Comparison of ENCODE assay signal across 9 cellular contexts in the genomic region with DNA sequence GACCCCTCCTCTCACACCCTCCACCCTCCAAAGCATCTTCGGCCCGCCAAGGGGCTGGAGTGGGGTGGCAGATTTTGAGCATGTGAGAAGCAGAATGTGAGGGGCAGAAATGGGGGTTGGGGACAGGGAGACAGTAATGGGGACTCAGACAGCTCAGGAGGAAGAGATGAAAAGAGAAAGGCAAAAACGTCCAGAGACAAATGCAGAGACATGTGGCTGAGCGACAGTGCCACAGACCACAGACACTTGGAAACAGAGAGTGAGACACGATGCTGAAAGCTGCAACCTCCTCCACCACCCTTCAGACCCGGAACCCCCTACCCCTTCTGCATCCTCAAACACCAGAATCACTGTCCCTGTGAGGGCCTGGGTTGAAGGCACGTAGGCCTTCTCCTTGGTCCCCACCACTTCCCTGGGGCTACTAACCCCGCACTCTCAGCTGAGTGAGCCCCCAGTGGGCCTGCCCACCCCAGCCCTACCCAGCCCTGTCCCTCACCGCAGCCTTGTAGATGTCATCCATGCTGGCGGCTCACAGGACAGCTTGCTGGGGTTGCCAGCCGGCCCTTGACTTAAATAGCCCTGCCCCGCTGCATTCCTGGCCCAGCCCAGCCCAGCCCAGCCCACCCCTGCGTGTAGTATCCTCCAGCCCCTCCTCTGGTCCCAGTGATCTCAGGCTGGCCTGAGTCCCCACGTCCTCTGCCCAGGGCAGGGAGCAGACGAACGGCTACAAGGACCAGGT. TPM values are rescaled to one million over a fixed set of nuclear protein-coding genes. Genes with fewer than 3 reads are reported as not detected.
DNase-seq lines count a peak whose midpoint lies in the region; ATAC-seq, FAIRE-seq and TF ChIP-seq lines count a peak whose summit lies in the region.
"Had no signal": no experiment of that assay in that cellular context is flagged by ENCODE, and none has a peak within 500 bp of the region (broad histone marks: within the 10 kb centered on the region; RNA-seq: fewer than 3 reads in every experiment).

Gene TNNC1, minus strand, starts transcription at position 546 of the 739 bp plus-strand sequence. Its CDS starts 26 bp downstream, at position 520.

- H3K27me3 ChIP-seq in keratinocyte (ENCODE audit: control insufficient read depth, extremely low read depth, insufficient read depth, low read length), result no peaks in the 10 kb centered on the region
- no peaks in the 10 kb centered on the region for H3K27me3 ChIP-seq in subcutaneous abdominal adipose tissue (ENCODE audit: control insufficient read depth in 5 of 5, insufficient read depth in 4 of 5, low read length in 5 of 5)

- peak within 1 kb of the TSS; percentile 43 to 72 (median 58) for H3K4me3 ChIP-seq in keratinocyte (ENCODE audit: control insufficient read depth in 2 of 3, extremely low read depth in 1 of 3, insufficient read depth in 2 of 3, low read depth in 1 of 3, low read length in 3 of 3)
- H3K4me3 ChIP-seq in subcutaneous abdominal adipose tissue (ENCODE audit: low read depth in 1 of 5, low read length in 5 of 5), result peak within 1 kb of the TSS in 4 of 5 donors; percentile 80 to 89 (median 84)

- FAIRE-seq in keratinocyte (lab: Jason Lieb, UNC), result no peak

- no peak for TF ChIP-seq CTCF in keratinocyte (optimal IDR thresholded peaks at IDR 0.05 in 1 of 3, IDR thresholded peaks at IDR 0.05 in 1 of 3, conservative IDR thresholded peaks at IDR 0.05 in 1 of 3; ENCODE audit: extremely low read depth in 1 of 3, insufficient read depth in 2 of 3, low read length in 3 of 3)

- H3K36me3 ChIP-seq in keratinocyte (ENCODE audit: control insufficient read depth in 2 of 2, extremely low read depth in 1 of 2, insufficient read depth in 2 of 2, low read length in 2 of 2) (peaks cover under 1 to 2% of the 10 kb centered on the region in 2 experiments), subcutaneous abdominal adipose tissue (ENCODE audit: control insufficient read depth in 5 of 5, insufficient read depth in 5 of 5, low read length in 5 of 5) (peaks cover 5 to 15% (median 5%) of the 10 kb centered on the region in 5 donors)

- ATAC-seq in HG03469 (IDR thresholded peaks at IDR 0.05; ENCODE audit: unreplicated experiment) (no peak), GM21529 (IDR thresholded peaks at IDR 0.05; ENCODE audit: unreplicated experiment) (no peak)

- H3K9me3 Mint-ChIP-seq in IgD-negative memory B cell, result no peaks in the 10 kb centered on the region

- peaks cover 20 to 31% (median 24%) of the 10 kb centered on the region in 3 donors for H3K4me1 Mint-ChIP-seq in IgD-negative memory B cell

- no peaks in the 10 kb centered on the region for H3K9me1 ChIP-seq in keratinocyte (ENCODE audit: control insufficient read depth, extremely low read depth, insufficient read depth, low read length)

- H3K9ac ChIP-seq in keratinocyte (ENCODE audit: control insufficient read depth, extremely low read depth, insufficient read depth, low read length) (peak within 1 kb of the TSS; percentile 48), subcutaneous abdominal adipose tissue (ENCODE audit: low read length in 5 of 5) (peak within 1 kb of the TSS in 4 of 5 donors; percentile 79 to 94 (median 84))

- peak within 1 kb of the TSS; percentile 88 to 98 (median 96) for H3K4me3 Mint-ChIP-seq in IgD-negative memory B cell

- H3K36me3 Mint-ChIP-seq in IgD-negative memory B cell, result no peaks in the 10 kb centered on the region

- DNase-seq in keratinocyte (ENCODE audit: low read depth, low spot score) (no peak), SW480 (ENCODE audit: low spot score) (no peak), NCI-H146 treated with DMSO at 0.1 percent for 48 hours (lab: John Stamatoyannopoulos, UW; ENCODE audit: unreplicated experiment) (no peak)
- DNase-seq: central memory CD4-positive, alpha-beta T cell had no signal

- peak within 1 kb of the TSS; percentile 69 for H2AFZ ChIP-seq in keratinocyte (ENCODE audit: control insufficient read depth, low read length)

- peak within 1 kb of the TSS; percentile 98 for H3K27ac ChIP-seq in angular gyrus (ENCODE audit: low read depth, low read length)
- peak within 1 kb of the TSS; percentile 50 for H3K27ac ChIP-seq in keratinocyte (ENCODE audit: control insufficient read depth, insufficient read depth, low read length)
- H3K27ac ChIP-seq in subcutaneous abdominal adipose tissue (ENCODE audit: low read depth, low read length), result peak within 1 kb of the TSS; percentile 93

- peak within 1 kb of the TSS; percentile 80 for H3K4me2 ChIP-seq in keratinocyte (ENCODE audit: control insufficient read depth, extremely low read depth, insufficient read depth, low read depth, low read length)

- peak within 1 kb of the TSS; percentile 95 to 99 (median 96) for H3K27ac Mint-ChIP-seq in IgD-negative memory B cell

- dilution Hi-C loops in keratinocyte (cut with MboI; ENCODE audit: extremely low pct_ligation_motif_present, low sequenced_read_pairs), result no loop called here

- H3K4me1 ChIP-seq in keratinocyte (ENCODE audit: control insufficient read depth, extremely low read depth, insufficient read depth, low read length), result peaks cover 40% of the 10 kb centered on the region
- H3K4me1 ChIP-seq in subcutaneous abdominal adipose tissue (ENCODE audit: control insufficient read depth in 5 of 5, insufficient read depth in 5 of 5, low read length in 5 of 5), result peaks cover 3 to 33% (median 25%) of the 10 kb centered on the region in 5 donors

- H3K9me3 ChIP-seq in keratinocyte (ENCODE audit: control insufficient read depth, low read depth, low read length) (no peaks in the 10 kb centered on the region), subcutaneous abdominal adipose tissue (ENCODE audit: control insufficient read depth in 5 of 5, low read length in 5 of 5) (no peaks in the 10 kb centered on the region)

- H4K20me1 ChIP-seq in keratinocyte (ENCODE audit: control insufficient read depth, extremely low read depth, insufficient read depth, low read length), result peaks cover 14% of the 10 kb centered on the region

- H3K27me3 Mint-ChIP-seq in IgD-negative memory B cell, result peaks cover 2% of the 10 kb centered on the region

- peaks cover 27% of the 10 kb centered on the region for H3K79me2 ChIP-seq in keratinocyte (ENCODE audit: control insufficient read depth, insufficient read depth, low read length)

RNA-seq across cellular contexts. Expression of gene TNNC1, which starts in this region (rescaled TPM):
- polyA plus RNA-seq in IgD-negative memory B cell (not detected), keratinocyte (0.22 to 0.35 TPM (median 0.33 TPM) in 3 replicates)
- polyA plus RNA-seq in keratinocyte (2011; ENCODE audit: low read depth), result not detected
- polyA plus RNA-seq in keratinocyte (2011; cell fraction: cytosol; rRNA removed), result 0.17 TPM in 1 of 2 replicates, not detected in the other
- polyA plus RNA-seq in keratinocyte (2011; cell fraction: nucleus; rRNA removed), result 0.20 and 0.32 TPM in 2 replicates
- polyA plus RNA-seq in keratinocyte (2012; ENCODE audit: low replicate concordance), result not detected in 2 replicates
- polyA minus RNA-seq in keratinocyte, result not detected in 3 replicates
- polyA minus RNA-seq in keratinocyte (2011; cell fraction: cytosol; rRNA and poly(A)+ RNA removed), result not detected
- polyA minus RNA-seq in keratinocyte (2011; cell fraction: nucleus; rRNA and poly(A)+ RNA removed), result not detected in 2 replicates
